Comparison of ENCODE assay signal across 1 cellular context in the genomic region with DNA sequence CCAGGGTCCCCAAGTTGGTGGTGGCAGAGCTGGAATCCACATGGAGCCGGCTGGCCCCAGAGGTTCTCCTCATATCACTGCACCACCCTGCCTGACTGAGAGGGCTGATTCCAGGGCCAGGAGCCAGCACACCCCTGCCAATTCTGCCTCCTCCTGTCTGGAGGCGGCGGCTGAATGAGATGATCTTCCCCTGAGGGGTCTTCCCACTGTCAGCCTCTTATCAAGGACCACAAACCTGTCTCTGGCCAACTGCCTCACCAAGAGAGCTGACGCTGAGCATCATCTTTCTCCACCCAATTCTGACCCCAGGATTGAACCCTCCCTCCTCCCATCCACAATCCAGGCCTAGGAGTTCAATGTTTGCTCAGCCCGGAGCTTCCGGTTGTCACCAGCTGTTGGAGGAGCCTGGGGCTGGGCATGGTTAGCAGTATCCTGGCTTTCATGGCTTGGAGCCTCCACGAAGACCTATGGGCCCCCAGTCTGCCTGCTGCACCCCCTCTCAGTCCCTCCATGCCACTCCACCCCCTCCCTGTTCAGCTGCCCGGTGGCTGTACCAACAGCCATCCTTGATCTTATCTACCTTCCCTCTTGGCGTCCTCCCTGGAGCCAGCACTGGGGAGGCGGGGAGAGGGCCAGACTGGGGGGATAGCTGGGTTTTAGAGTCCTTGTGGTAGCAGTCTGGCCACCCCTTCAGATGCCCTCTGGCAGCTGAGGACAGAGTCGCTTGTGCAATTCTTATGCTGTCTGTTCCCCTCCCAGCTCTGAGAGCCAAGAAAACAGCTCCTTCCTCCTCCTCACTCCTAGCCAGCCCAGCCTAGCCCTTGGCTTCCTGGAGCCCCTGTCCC.
TF ChIP-seq lines count a peak whose summit lies in the region.

No MANE protein-coding gene starts in this region.

TF ChIP-seq in liver, 16 proteins besides CTCF, POLR2A, EP300 and RAD21 (continued from another document):
- TF ChIP-seq TAF1 (conservative IDR thresholded peaks at IDR 0.05) (no peak), GABPA (IDR thresholded peaks at IDR 0.05 in 1 of 2, conservative IDR thresholded peaks at IDR 0.05 in 1 of 2) (peak in 1 of 2 donors; percentile 66), EGR1 (IDR thresholded peaks at IDR 0.05; ENCODE audit: low read depth in 2 of 2) (no peak), FOXA1 (IDR thresholded peaks at IDR 0.05) (no peak), HNF4G (IDR thresholded peaks at IDR 0.05) (no peak), JUND (IDR thresholded peaks at IDR 0.05) (no peak), FOXA2 (IDR thresholded peaks at IDR 0.05) (no peak), RXRA (IDR thresholded peaks at IDR 0.05) (peak; percentile 64 to 66), HNF4A (conservative IDR thresholded peaks at IDR 0.05) (peak; percentile 35 to 58)
- TF ChIP-seq, protein P1, sequence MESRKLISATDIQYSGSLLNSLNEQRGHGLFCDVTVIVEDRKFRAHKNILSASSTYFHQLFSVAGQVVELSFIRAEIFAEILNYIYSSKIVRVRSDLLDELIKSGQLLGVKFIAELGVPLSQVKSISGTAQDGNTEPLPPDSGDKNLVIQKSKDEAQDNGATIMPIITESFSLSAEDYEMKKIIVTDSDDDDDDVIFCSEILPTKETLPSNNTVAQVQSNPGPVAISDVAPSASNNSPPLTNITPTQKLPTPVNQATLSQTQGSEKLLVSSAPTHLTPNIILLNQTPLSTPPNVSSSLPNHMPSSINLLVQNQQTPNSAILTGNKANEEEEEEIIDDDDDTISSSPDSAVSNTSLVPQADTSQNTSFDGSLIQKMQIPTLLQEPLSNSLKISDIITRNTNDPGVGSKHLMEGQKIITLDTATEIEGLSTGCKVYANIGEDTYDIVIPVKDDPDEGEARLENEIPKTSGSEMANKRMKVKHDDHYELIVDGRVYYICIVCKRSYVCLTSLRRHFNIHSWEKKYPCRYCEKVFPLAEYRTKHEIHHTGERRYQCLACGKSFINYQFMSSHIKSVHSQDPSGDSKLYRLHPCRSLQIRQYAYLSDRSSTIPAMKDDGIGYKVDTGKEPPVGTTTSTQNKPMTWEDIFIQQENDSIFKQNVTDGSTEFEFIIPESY (IDR thresholded peaks at IDR 0.05), result no peak
